Comparison of ENCODE assay signal across 8 cellular contexts in the genomic region with DNA sequence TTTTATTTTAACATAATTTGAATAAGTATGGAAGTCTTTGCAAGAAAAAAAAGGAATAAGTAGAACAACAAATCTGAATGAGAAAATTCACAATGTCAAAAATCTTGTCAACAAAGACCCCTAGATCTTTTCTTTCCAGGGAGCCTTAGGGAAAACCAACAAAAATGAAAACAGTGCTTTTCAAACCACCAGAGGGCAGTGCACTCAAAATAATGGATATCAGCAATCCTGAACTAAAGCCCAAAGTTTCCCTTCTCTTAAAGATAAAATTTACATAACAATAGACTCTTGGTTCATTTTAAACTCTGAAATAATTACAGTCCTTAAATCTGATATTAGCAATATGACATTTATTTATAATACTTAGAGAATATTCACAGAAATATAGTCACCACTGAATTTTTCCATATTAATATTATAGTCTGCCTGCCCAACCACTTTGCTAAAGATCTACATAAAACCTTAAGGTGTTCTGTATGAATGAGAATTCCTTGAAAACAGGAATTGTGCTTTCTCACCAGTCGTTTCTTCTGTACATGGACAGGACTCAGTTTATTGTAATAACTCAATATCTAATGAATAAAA.
DNase-seq lines count a peak whose midpoint lies in the region; ATAC-seq and TF ChIP-seq lines count a peak whose summit lies in the region.

No MANE protein-coding gene starts in this region.

- no peak overlapping the region for H3K27ac ChIP-seq in iPS DF 6.9 (ENCODE audit: low read length)
- H3K27ac ChIP-seq in transverse colon = no peak overlapping the region

- TF ChIP-seq EP300 in transverse colon (IDR thresholded peaks at IDR 0.05; ENCODE audit: low read depth) = no peak

- no peaks in the 10 kb centered on the region for H3K36me3 ChIP-seq in adipocyte (ENCODE audit: control insufficient read depth, insufficient read depth, low read length, severe bottlenecking)
- no peaks in the 10 kb centered on the region for H3K36me3 ChIP-seq in iPS DF 6.9 (ENCODE audit: control insufficient read depth, insufficient read depth, low read length)
- H3K36me3 ChIP-seq in transverse colon = no peaks in the 10 kb centered on the region

- TF ChIP-seq POLR2A in transverse colon (IDR thresholded peaks at IDR 0.05) = no peak

- peaks cover 7% of the 10 kb centered on the region for H3K9me3 ChIP-seq in adipocyte (ENCODE audit: control insufficient read depth, low read length)
- no peaks in the 10 kb centered on the region for H3K9me3 ChIP-seq in iPS DF 6.9 (ENCODE audit: control insufficient read depth, insufficient read depth, low read length)
- H3K9me3 ChIP-seq in transverse colon = no peaks in the 10 kb centered on the region

- H3K9ac ChIP-seq in adipocyte (ENCODE audit: low read length) = no peak overlapping the region

- no peak overlapping the region for H3K4me3 ChIP-seq in AG10803 (ENCODE audit: low read length)
- H3K4me3 ChIP-seq in adipocyte (ENCODE audit: low read length) = no peak overlapping the region
- H3K4me3 ChIP-seq in iPS DF 6.9 (ENCODE audit: low read length) = no peak overlapping the region
- H3K4me3 ChIP-seq in transverse colon = no peak overlapping the region

- no CpG with 5 or more reads among the region's 1 CpG for WGBS in iPS DF 6.9 (ENCODE audit: insufficient coverage, insufficient read length)
- WGBS in transverse colon (ENCODE audit: low coverage in 1 of 2), 2 donors = 14 to 27% methylated on average over 1 of the region's 1 CpG

- TF ChIP-seq CTCF in AG10803 (conservative IDR thresholded peaks at IDR 0.05; ENCODE audit: low read length) = peak; percentile 79
- TF ChIP-seq CTCF in transverse colon (IDR thresholded peaks at IDR 0.05) = peak; percentile 64 to 81 (median 69)

- intact Hi-C loops in transverse colon (cut with DNase I; ENCODE audit: low total_unique reads) = no loop called here

- in situ Hi-C loops in transverse colon (cut with MboI; ENCODE audit: low pct_ligation_motif_present in 1 of 4, low pct_unique_long_range_greater_than_20kb in 1 of 4, low sequenced_read_pairs in 3 of 4) = loop anchor here (5.0 to 10.0 kb wide), 2 partner anchors 312 to 314 kb away; no protein-coding TSS in a partner anchor

- DNase-seq in AG10803 (ENCODE audit: low read depth) (peak; percentile 43), NCI-H1694 (lab: John Stamatoyannopoulos, UW) (peak; percentile 14), adipocyte (ENCODE audit: low read depth) (peak; percentile 85), iPS DF 6.9 (ENCODE audit: low read depth, low spot score) (peak; percentile 20), transverse colon (no peak)

- H3K27me3 ChIP-seq in adipocyte (replicated peaks; ENCODE audit: control insufficient read depth, insufficient read depth, low read length) = no peaks in the 10 kb centered on the region
- H3K27me3 ChIP-seq in iPS DF 6.9 (ENCODE audit: control insufficient read depth, insufficient read depth, low read length) = no peaks in the 10 kb centered on the region
- no peaks in the 10 kb centered on the region for H3K27me3 ChIP-seq in transverse colon

- H3K4me1 ChIP-seq in adipocyte (ENCODE audit: control insufficient read depth, insufficient read depth, low read length) (peaks cover 6% of the 10 kb centered on the region), iPS DF 6.9 (ENCODE audit: control insufficient read depth, insufficient read depth, low read length) (no peaks in the 10 kb centered on the region), transverse colon (no peaks in the 10 kb centered on the region)

- ATAC-seq in GM19351 (IDR thresholded peaks at IDR 0.05; ENCODE audit: unreplicated experiment) (peak; percentile 56), HG03097 (IDR thresholded peaks at IDR 0.05; ENCODE audit: low FRiP score, unreplicated experiment) (no peak), HG02973 (IDR thresholded peaks at IDR 0.05; ENCODE audit: unreplicated experiment) (no peak)
